Comparison of ENCODE assay signal across 18 cellular contexts in genomic region chr4:45072981-45073380, GRCh38.
A peak's percentile ranks its signal among the peaks of the same experiment; 100 is the strongest.
DNase-seq lines count a peak whose midpoint lies in the region; ATAC-seq and TF ChIP-seq lines count a peak whose summit lies in the region.
"Had no signal": no experiment of that assay in that cellular context is flagged by ENCODE, and none has a peak within 500 bp of the region (broad histone marks: within the 10 kb centered on the region; RNA-seq: fewer than 3 reads in every experiment).

No MANE protein-coding gene starts in this region.

- H3K9me3 ChIP-seq in neural progenitor cell (ENCODE audit: low read depth) (no peaks in the 10 kb centered on the region), T-helper 17 cell (ENCODE audit: control insufficient read depth, low read length, poor library complexity, severe bottlenecking) (no peaks in the 10 kb centered on the region)
- H3K9me3 ChIP-seq: Peyer's patch, SJSA1 had no signal

- DNase-seq in NCI-H69 (lab: John Stamatoyannopoulos, UW) = peak; percentile 6
- DNase-seq in neural progenitor cell (ENCODE audit: low spot score) = no peak
- DNase-seq in EL = no peak
- no peak for DNase-seq in T-helper 17 cell
- DNase-seq: DND-41, KG1, NCI-H1048, NCI-H1436, NCI-H1930, NCI-H226, NCI-H526, Peyer's patch had no signal

- no peak overlapping the region for H3K27ac Mint-ChIP-seq in neural progenitor cell
- no peak overlapping the region for H3K27ac Mint-ChIP-seq in T-helper 17 cell
- H3K27ac Mint-ChIP-seq: CD14-positive monocyte, GM23338 had no signal

- H3K4me3 ChIP-seq in neural progenitor cell = no peak overlapping the region
- H3K4me3 ChIP-seq: GM23338, Peyer's patch, SJSA1 had no signal

- TF ChIP-seq CTCF in neural progenitor cell (IDR thresholded peaks at IDR 0.05) = no peak

- no peaks in the 10 kb centered on the region for H3K36me3 ChIP-seq in neural progenitor cell
- H3K36me3 ChIP-seq: Peyer's patch, SJSA1 had no signal

- no peak overlapping the region for H3K4me3 Mint-ChIP-seq in neural progenitor cell
- H3K4me3 Mint-ChIP-seq in T-helper 17 cell = no peak overlapping the region
- H3K4me3 Mint-ChIP-seq: CD14-positive monocyte, GM23338 had no signal

- H3K4me2 ChIP-seq in neural progenitor cell = no peak overlapping the region
- H3K4me2 ChIP-seq: GM23338 had no signal

- no peak overlapping the region for H3K9ac ChIP-seq in neural progenitor cell

- no peak overlapping the region for H3K27ac ChIP-seq in neural progenitor cell
- H3K27ac ChIP-seq: Peyer's patch, SJSA1 had no signal

- H3F3A ChIP-seq in neural progenitor cell (ENCODE audit: low read depth) = no peaks in the 10 kb centered on the region

- peaks cover 5% of the 10 kb centered on the region for H3K9me3 Mint-ChIP-seq in neural progenitor cell

- ATAC-seq in GM18511 (IDR thresholded peaks at IDR 0.05; ENCODE audit: unreplicated experiment) = peak; percentile 74
- ATAC-seq in GM21390 (IDR thresholded peaks at IDR 0.05; ENCODE audit: unreplicated experiment) = peak; percentile 51
- no peak for ATAC-seq in HG03571 (IDR thresholded peaks at IDR 0.05; ENCODE audit: unreplicated experiment)
- ATAC-seq in T-helper 17 cell = no peak
- ATAC-seq: GM23338 had no signal

- H3K27me3 Mint-ChIP-seq in neural progenitor cell (ENCODE audit: insufficient read depth, low read depth) (no peaks in the 10 kb centered on the region), T-helper 17 cell (no peaks in the 10 kb centered on the region)

- no peaks in the 10 kb centered on the region for H4K20me1 ChIP-seq in neural progenitor cell (ENCODE audit: low read depth)

- H3K4me1 ChIP-seq in neural progenitor cell = no peaks in the 10 kb centered on the region
- H3K4me1 ChIP-seq: Peyer's patch, SJSA1 had no signal

- no peaks in the 10 kb centered on the region for H3K27me3 ChIP-seq in neural progenitor cell
- H3K27me3 ChIP-seq: Peyer's patch, SJSA1 had no signal

- no peaks in the 10 kb centered on the region for H3K79me2 ChIP-seq in neural progenitor cell (ENCODE audit: low read depth)

- H2AFZ ChIP-seq in neural progenitor cell (replicated peaks) = peak overlapping the region; percentile 34
- H2AFZ ChIP-seq: GM23338 had no signal

- H3K36me3 Mint-ChIP-seq in neural progenitor cell (peaks cover 3% of the 10 kb centered on the region), T-helper 17 cell (ENCODE audit: low read depth) (no peaks in the 10 kb centered on the region)
- H3K36me3 Mint-ChIP-seq: CD14-positive monocyte had no signal

- H3K4me1 Mint-ChIP-seq in neural progenitor cell (no peaks in the 10 kb centered on the region), T-helper 17 cell (no peaks in the 10 kb centered on the region)
- H3K4me1 Mint-ChIP-seq: CD14-positive monocyte, GM23338 had no signal

Comparison
In these comparisons a context has a peak if more than half of its experiments do, and no peak if none do; other contexts are left out.
1. ATAC-seq: peak in GM18511 (single experiment) and GM21390 (single experiment); none in HG03571 (single experiment) and T-helper 17 cell (single experiment).